ENCODE assay signal across 9 cellular contexts in genomic region chr9:127520941-127521918, GRCh38.
A peak's percentile ranks its signal among the peaks of the same experiment; 100 is the strongest.
DNase-seq lines count a peak whose midpoint lies in the region; ATAC-seq, FAIRE-seq and TF ChIP-seq lines count a peak whose summit lies in the region.
"Had no signal": no experiment of that assay in that cellular context is flagged by ENCODE, and none has a peak within 500 bp of the region (broad histone marks: within the 10 kb centered on the region; RNA-seq: fewer than 3 reads in every experiment).

No MANE protein-coding gene starts in this region.

- TF ChIP-seq CTCF in fibroblast of lung (conservative IDR thresholded peaks at IDR 0.05 in 1 of 2, IDR thresholded peaks at IDR 0.05 in 1 of 2; ENCODE audit: low read depth in 1 of 2, low read length in 2 of 2) (no peak), vagina (IDR thresholded peaks at IDR 0.05) (no peak)

- TF ChIP-seq POLR2A in vagina (IDR thresholded peaks at IDR 0.05) = no peak

- H3K4me3 ChIP-seq in fibroblast of lung (replicated peaks in 1 of 4; ENCODE audit: control extremely low read depth in 1 of 4, insufficient read depth in 1 of 4, low read depth in 3 of 4, low read length in 4 of 4) = no peak overlapping the region
- peak overlapping the region in 1 of 2 donors; percentile 17 for H3K4me3 ChIP-seq in muscle layer of duodenum (ENCODE audit: low read depth in 1 of 2, low read length in 2 of 2)
- no peak overlapping the region for H3K4me3 ChIP-seq in vagina

- H3K27me3 ChIP-seq in fibroblast of lung (ENCODE audit: control insufficient read depth, insufficient read depth, low read length) (no peaks in the 10 kb centered on the region), muscle layer of duodenum (ENCODE audit: low read depth, low read length) (no peaks in the 10 kb centered on the region), vagina (no peaks in the 10 kb centered on the region)

- H3K4me2 ChIP-seq in fibroblast of lung (ENCODE audit: extremely low read depth, insufficient read depth, low read length) = peak overlapping the region; percentile 60

- DNase-seq in RCC 7860 (ENCODE audit: low spot score) = peak; percentile 92
- peak; percentile 83 to 91 for DNase-seq in fibroblast of lung (ENCODE audit: low read depth in 2 of 2)
- DNase-seq in vagina (ENCODE audit: extremely low spot score in 2 of 2) = no peak
- DNase-seq in stimulated activated naive CD8-positive, alpha-beta T cell treated with anti-CD3 and anti-CD28 coated beads, Interleukin-15, amount 100 ng/mL, for 72 hours = no peak

- peak; percentile 83 for FAIRE-seq in RCC 7860 (lab: Jason Lieb, UNC)
- FAIRE-seq: colon had no signal

- H3K36me3 ChIP-seq in fibroblast of lung (ENCODE audit: control insufficient read depth, insufficient read depth, low read length) = peaks cover 52% of the 10 kb centered on the region
- H3K36me3 ChIP-seq in muscle layer of duodenum (ENCODE audit: control insufficient read depth in 1 of 2, insufficient read depth in 2 of 2, low read length in 2 of 2) = peaks cover 42 to 48% of the 10 kb centered on the region in 2 donors
- H3K36me3 ChIP-seq in vagina = peaks cover 9 to 50% of the 10 kb centered on the region in 2 donors

- H3K9me3 ChIP-seq in fibroblast of lung (ENCODE audit: control insufficient read depth, insufficient read depth, low read depth, low read length) (no peaks in the 10 kb centered on the region), muscle layer of duodenum (ENCODE audit: control insufficient read depth in 1 of 2, low read length in 2 of 2) (peaks cover 7 to 8% of the 10 kb centered on the region in 2 donors), vagina (no peaks in the 10 kb centered on the region)

- H3K4me1 Mint-ChIP-seq in stimulated activated naive CD8-positive, alpha-beta T cell treated with anti-CD3 and anti-CD28 coated beads, Interleukin-15, amount 100 ng/mL, for 72 hours = peaks cover 15% of the 10 kb centered on the region

- peaks cover 12 to 25% of the 10 kb centered on the region in 2 donors for H3K9me3 Mint-ChIP-seq in stimulated activated naive CD8-positive, alpha-beta T cell treated with anti-CD3 and anti-CD28 coated beads, Interleukin-15, amount 100 ng/mL, for 72 hours

- intact Hi-C loops in vagina (cut with DNase I) = no loop called here

- peaks cover 63% of the 10 kb centered on the region for H3K79me2 ChIP-seq in fibroblast of lung (ENCODE audit: control insufficient read depth, insufficient read depth, low read length)

- H3K4me1 ChIP-seq in fibroblast of lung (ENCODE audit: control insufficient read depth, extremely low read depth, insufficient read depth, low read length) (peaks cover 51% of the 10 kb centered on the region), muscle layer of duodenum (ENCODE audit: control insufficient read depth in 1 of 2, insufficient read depth in 2 of 2, low read length in 2 of 2) (peaks cover 0 to 17% of the 10 kb centered on the region in 2 donors), vagina (peaks cover 52% of the 10 kb centered on the region)

- ATAC-seq in stimulated activated naive CD8-positive, alpha-beta T cell treated with anti-CD3 and anti-CD28 coated beads, Interleukin-15, amount 100 ng/mL, for 72 hours = no peak
- ATAC-seq in HG03280 (IDR thresholded peaks at IDR 0.05; ENCODE audit: unreplicated experiment) (no peak), GM21423 (IDR thresholded peaks at IDR 0.05; ENCODE audit: unreplicated experiment) (no peak)

- H2AFZ ChIP-seq in fibroblast of lung (ENCODE audit: low read length) = no peak overlapping the region

- H3K4me3 Mint-ChIP-seq in stimulated activated naive CD8-positive, alpha-beta T cell treated with anti-CD3 and anti-CD28 coated beads, Interleukin-15, amount 100 ng/mL, for 72 hours = no peak overlapping the region
- H3K4me3 Mint-ChIP-seq: T-helper 1 cell treated with Interleukin-12 subunit alpha and Interleukin-12 subunit beta and Interleukin-4 antibody, amounts not matched to agents 30 μg/mL and 1 μg/mL, for 36 hours had no signal

- peak overlapping the region; percentile 97 for H3K27ac ChIP-seq in fibroblast of lung (ENCODE audit: insufficient read depth, low read length)
- peak overlapping the region; percentile 74 for H3K27ac ChIP-seq in muscle layer of duodenum (ENCODE audit: low read length)
- H3K27ac ChIP-seq in vagina = peak overlapping the region; percentile 89

- no peak overlapping the region for H3K27ac Mint-ChIP-seq in stimulated activated naive CD8-positive, alpha-beta T cell treated with anti-CD3 and anti-CD28 coated beads, Interleukin-15, amount 100 ng/mL, for 72 hours
- H3K27ac Mint-ChIP-seq: T-helper 1 cell treated with Interleukin-12 subunit alpha and Interleukin-12 subunit beta and Interleukin-4 antibody, amounts not matched to agents 30 μg/mL and 1 μg/mL, for 36 hours had no signal

- no peaks in the 10 kb centered on the region for H3K27me3 Mint-ChIP-seq in stimulated activated naive CD8-positive, alpha-beta T cell treated with anti-CD3 and anti-CD28 coated beads, Interleukin-15, amount 100 ng/mL, for 72 hours

- no peaks in the 10 kb centered on the region for H4K20me1 ChIP-seq in fibroblast of lung (ENCODE audit: control insufficient read depth, extremely low read depth, insufficient read depth, low read length)

- peak overlapping the region; percentile 81 for H3K9ac ChIP-seq in fibroblast of lung (ENCODE audit: insufficient read depth, low read length)

Comparison
In these comparisons a context has a peak if more than half of its experiments do, and no peak if none do; other contexts are left out.
1. DNase-seq: peak in RCC 7860 (single experiment) and fibroblast of lung (2 of 2); none in vagina (0 of 2) and stimulated activated naive CD8-positive, alpha-beta T cell treated with anti-CD3 and anti-CD28 coated beads, Interleukin-15, amount 100 ng/mL, for 72 hours (0 of 2).
2. Peak in every context shown above with its lines, with median percentiles within 50 percentile points of each other: H3K27ac ChIP-seq.